1 cellular context compared by ENCODE assay signal in genomic region chr16:50467943-50468748, GRCh38.
TF ChIP-seq lines count a peak whose summit lies in the region.

No MANE protein-coding gene starts in this region.

TF ChIP-seq in HepG2, 621 proteins besides CTCF, POLR2A, EP300 and RAD21 (continued from another document and continues in another):
- TF ChIP-seq ZBTB10 (CRISPR knock-in tag; IDR thresholded peaks at IDR 0.05; ENCODE audit: borderline replicate concordance): peak; percentile 65; the same call in 1 of the 2 replicates
- no peak; the same call in 1 of the 2 replicates for TF ChIP-seq HOXD1 (CRISPR knock-in tag; IDR thresholded peaks at IDR 0.05)
- no peak for TF ChIP-seq ATF5 (CRISPR knock-in tag; IDR thresholded peaks at IDR 0.05; ENCODE audit: low read depth)
- no peak; the same call in 1 of the 2 replicates for TF ChIP-seq HOXA9 (CRISPR knock-in tag; IDR thresholded peaks at IDR 0.05; ENCODE audit: borderline replicate concordance)
- no peak for TF ChIP-seq ZNF274 (CRISPR knock-in tag; IDR thresholded peaks at IDR 0.05)
- TF ChIP-seq ASH2L (IDR thresholded peaks at IDR 0.05; ENCODE audit: insufficient read length, low read depth, low read length): peak; percentile 70
- no peak for TF ChIP-seq ZKSCAN5 (CRISPR knock-in tag; IDR thresholded peaks at IDR 0.05)
- TF ChIP-seq NAIF1 (CRISPR knock-in tag; IDR thresholded peaks at IDR 0.05; ENCODE audit: borderline replicate concordance): 0 out of 2 replicates have a peak, but pooled peaks have one; percentile 28
- peak; percentile 84 for TF ChIP-seq ZNF317 (CRISPR knock-in tag; IDR thresholded peaks at IDR 0.05)
- no peak for TF ChIP-seq ZNF570 (CRISPR knock-in tag; IDR thresholded peaks at IDR 0.05; ENCODE audit: borderline replicate concordance)
- peak; percentile 0; the same call in 1 of the 2 replicates for TF ChIP-seq ZNF235 (CRISPR knock-in tag; IDR thresholded peaks at IDR 0.05; ENCODE audit: borderline replicate concordance)
- no peak for TF ChIP-seq NFIB (CRISPR knock-in tag; IDR thresholded peaks at IDR 0.05; ENCODE audit: borderline replicate concordance)
- no peak; the same call in 1 of the 2 replicates for TF ChIP-seq NFYB (CRISPR knock-in tag; IDR thresholded peaks at IDR 0.05)
- no peak for TF ChIP-seq ZNF275 (CRISPR knock-in tag; IDR thresholded peaks at IDR 0.05; ENCODE audit: borderline replicate concordance)
- no peak for TF ChIP-seq TAF15 (IDR thresholded peaks at IDR 0.05; ENCODE audit: low read depth, low read length, poor library complexity, severe bottlenecking)
- TF ChIP-seq ZSCAN30 (CRISPR knock-in tag; IDR thresholded peaks at IDR 0.05): 0 out of 2 replicates have a peak, but pooled peaks have one; percentile 76
- TF ChIP-seq SNAPC2 (CRISPR knock-in tag; IDR thresholded peaks at IDR 0.05): peak; percentile 71; the same call in 1 of the 2 replicates
- TF ChIP-seq THAP11 (CRISPR knock-in tag; IDR thresholded peaks at IDR 0.05): no peak; the same call in 1 of the 2 replicates
- TF ChIP-seq CHCHD3 (CRISPR knock-in tag; IDR thresholded peaks at IDR 0.05): peak; percentile 66; the same call in 1 of the 2 replicates
- TF ChIP-seq BCL3 (CRISPR knock-in tag; IDR thresholded peaks at IDR 0.05): 0 out of 2 replicates have a peak, but pooled peaks have one; percentile 15
- no peak; the same call in none of the 2 replicates for TF ChIP-seq AHDC1 (CRISPR knock-in tag; IDR thresholded peaks at IDR 0.05; ENCODE audit: borderline replicate concordance)
- peak; percentile 82 for TF ChIP-seq HNF4G (IDR thresholded peaks at IDR 0.05; ENCODE audit: borderline replicate concordance, low read depth, low read length)
- peak; percentile 72 for TF ChIP-seq HNF4G (CRISPR knock-in tag; IDR thresholded peaks at IDR 0.05; ENCODE audit: borderline replicate concordance, low read depth)
- TF ChIP-seq PREB (CRISPR knock-in tag; IDR thresholded peaks at IDR 0.05): no peak; the same call in 1 of the 2 replicates
- peak; percentile 85 for TF ChIP-seq ZGPAT (CRISPR knock-in tag; IDR thresholded peaks at IDR 0.05)
- TF ChIP-seq IKZF1 (IDR thresholded peaks at IDR 0.05): no peak
- TF ChIP-seq ZNF678 (CRISPR knock-in tag; IDR thresholded peaks at IDR 0.05): no peak
- no peak for TF ChIP-seq GPN1 (CRISPR knock-in tag; IDR thresholded peaks at IDR 0.05; ENCODE audit: borderline replicate concordance)
- TF ChIP-seq ATF6 (CRISPR knock-in tag; conservative IDR thresholded peaks at IDR 0.05): no peak
- no peak for TF ChIP-seq BRF2 (CRISPR knock-in tag; IDR thresholded peaks at IDR 0.05)
- no peak for TF ChIP-seq JDP2 (CRISPR knock-in tag; IDR thresholded peaks at IDR 0.05; ENCODE audit: borderline replicate concordance)
- no peak; the same call in none of the 2 replicates for TF ChIP-seq ZNF766 (CRISPR knock-in tag; IDR thresholded peaks at IDR 0.05; ENCODE audit: borderline replicate concordance)
- no peak for TF ChIP-seq THAP8 (CRISPR knock-in tag; IDR thresholded peaks at IDR 0.05; ENCODE audit: borderline replicate concordance)
- TF ChIP-seq ZFP82 (CRISPR knock-in tag; IDR thresholded peaks at IDR 0.05; ENCODE audit: borderline replicate concordance): peak; percentile 49; the same call in 1 of the 2 replicates
- peak; percentile 87 for TF ChIP-seq BRD4 (CRISPR knock-in tag; IDR thresholded peaks at IDR 0.05)
- TF ChIP-seq ZNF841 (CRISPR knock-in tag; IDR thresholded peaks at IDR 0.05; ENCODE audit: borderline replicate concordance): peak; percentile 93; the same call in 1 of the 2 replicates
- TF ChIP-seq HMGXB4 (CRISPR knock-in tag; IDR thresholded peaks at IDR 0.05; ENCODE audit: borderline replicate concordance in 1 of 2, low read depth in 1 of 2): no peak; a peak in 1 of 4 replicates
- TF ChIP-seq MED1 (CRISPR knock-in tag; IDR thresholded peaks at IDR 0.05): peak; percentile 90
- peak; percentile 83; the same call in 1 of the 2 replicates for TF ChIP-seq ZFP37 (CRISPR knock-in tag; IDR thresholded peaks at IDR 0.05; ENCODE audit: borderline replicate concordance)
